ENCODE assay signal across 25 cellular contexts in genomic region chr12:53733051-53733812, GRCh38. TPM values are rescaled to one million over a fixed set of nuclear protein-coding genes. Genes with fewer than 3 reads are reported as not detected.
DNase-seq lines count a peak whose midpoint lies in the region; ATAC-seq and TF ChIP-seq lines count a peak whose summit lies in the region.
"Had no signal": no experiment of that assay in that cellular context is flagged by ENCODE, and none has a peak within 500 bp of the region (broad histone marks: within the 10 kb centered on the region; RNA-seq: fewer than 3 reads in every experiment).

No MANE protein-coding gene starts in this region.

- H3K79me2 ChIP-seq in PC-3 (ENCODE audit: low read length), result no peaks in the 10 kb centered on the region

- H3K9me3 ChIP-seq in PC-3 (ENCODE audit: low read length), result no peaks in the 10 kb centered on the region
- H3K9me3 ChIP-seq: colonic mucosa, right atrium auricular region, suprapubic skin had no signal

- H3K9me3 Mint-ChIP-seq in chondrocyte (ENCODE audit: low read depth), result no peaks in the 10 kb centered on the region
- H3K9me3 Mint-ChIP-seq in activated T-cell treated with anti-CD3 and anti-CD28 coated beads, Interleukin-2, amount 50 U/mL, for 72 hours, result no peaks in the 10 kb centered on the region
- H3K9me3 Mint-ChIP-seq: activated naive CD4-positive, alpha-beta T cell treated with anti-CD3 and anti-CD28 coated beads, Interleukin-2, amount 10 ng/mL, durations not matched to agents 7 days and 5 days; CD4-positive, alpha-beta memory T cell had no signal

- no peaks in the 10 kb centered on the region for H4K20me1 ChIP-seq in PC-3 (ENCODE audit: low read length)

- no peak overlapping the region for H2AFZ ChIP-seq in PC-3 (ENCODE audit: low read length)

- H3K9ac ChIP-seq in PC-3 (ENCODE audit: low read length), result no peak overlapping the region

- H3K9me2 ChIP-seq in PC-3 (replicated peaks; ENCODE audit: low read length), result no peaks in the 10 kb centered on the region

- H3K4me3 ChIP-seq in PC-3 (ENCODE audit: low read length), result no peak overlapping the region
- H3K4me3 ChIP-seq: colonic mucosa, lung, right atrium auricular region, suprapubic skin had no signal

- H3K4me2 ChIP-seq in PC-3 (ENCODE audit: low read length), result no peak overlapping the region

- no TSS peak for BruUV-seq in PC-3 (replicated peaks; lab: Mats Ljungman, UMichigan)

- TF ChIP-seq CTCF in PC-3 (conservative IDR thresholded peaks at IDR 0.05; ENCODE audit: low read depth, low read length) (no peak), chondrocyte (IDR thresholded peaks at IDR 0.05) (no peak)

- H3K27me3 Mint-ChIP-seq in chondrocyte (ENCODE audit: low read depth), result peaks cover 34% of the 10 kb centered on the region
- H3K27me3 Mint-ChIP-seq in activated T-cell treated with anti-CD3 and anti-CD28 coated beads, Interleukin-2, amount 50 U/mL, for 72 hours (ENCODE audit: low read depth), result no peaks in the 10 kb centered on the region

- peak; percentile 58 for ATAC-seq in PC-3
- no peak for ATAC-seq in activated T-cell treated with anti-CD3 and anti-CD28 coated beads, Interleukin-2, amount 50 U/mL, for 72 hours (replicated peaks in 1 of 2)
- ATAC-seq: activated CD8-positive, alpha-beta T cell treated with anti-CD3 and anti-CD28 coated beads, Interleukin-2, amount 10 ng/mL, durations not matched to agents 7 days and 5 days had no signal

- H3K4me1 Mint-ChIP-seq in chondrocyte (ENCODE audit: low read depth), result peaks cover 11% of the 10 kb centered on the region
- peaks cover 4% of the 10 kb centered on the region for H3K4me1 Mint-ChIP-seq in activated T-cell treated with anti-CD3 and anti-CD28 coated beads, Interleukin-2, amount 50 U/mL, for 72 hours (ENCODE audit: low read depth)

- POLR2A ChIA-PET in PC-3 (lab: Charles Lee; ENCODE audit: unreplicated experiment), result no interaction called here

- H3K36me3 ChIP-seq in PC-3 (ENCODE audit: low read depth, low read length), result no peaks in the 10 kb centered on the region
- H3K36me3 ChIP-seq: colonic mucosa, right atrium auricular region, suprapubic skin had no signal

- H3K4me1 ChIP-seq in PC-3 (ENCODE audit: insufficient read depth, low read length), result peaks cover 10% of the 10 kb centered on the region
- H3K4me1 ChIP-seq: colonic mucosa had no signal

- no peaks in the 10 kb centered on the region for H3F3A ChIP-seq in PC-3 (ENCODE audit: low read length, unreplicated experiment)

- CTCF ChIA-PET in PC-3 (lab: Charles Lee), result interaction anchor here (0.6 to 1.1 kb wide), 3 partner anchors 10 to 24 kb away, joined by 3 to 5 read pairs (median 4); no protein-coding TSS in a partner anchor

- intact Hi-C loops in PC-3 (cut with micrococcal nuclease), result no loop called here

- no peak overlapping the region for H3K4me3 Mint-ChIP-seq in chondrocyte (ENCODE audit: unreplicated experiment)
- H3K4me3 Mint-ChIP-seq in activated T-cell treated with anti-CD3 and anti-CD28 coated beads, Interleukin-2, amount 50 U/mL, for 72 hours, result no peak overlapping the region
- H3K4me3 Mint-ChIP-seq: activated CD8-positive, alpha-beta T cell treated with anti-CD3 and anti-CD28 coated beads, Interleukin-2, amount 10 ng/mL, durations not matched to agents 7 days and 5 days; activated naive CD4-positive, alpha-beta T cell treated with anti-CD3 and anti-CD28 coated beads, Interleukin-2, amount 10 ng/mL, durations not matched to agents 7 days and 5 days had no signal

- no peaks in the 10 kb centered on the region for H3K27me3 ChIP-seq in PC-3 (ENCODE audit: low read length)
- H3K27me3 ChIP-seq: right atrium auricular region had no signal

- no peak overlapping the region for H3K27ac ChIP-seq in PC-3 (ENCODE audit: low read length)
- H3K27ac ChIP-seq: colonic mucosa, right atrium auricular region, suprapubic skin had no signal

- H3K27ac Mint-ChIP-seq in chondrocyte (ENCODE audit: unreplicated experiment), result peak overlapping the region; percentile 5
- H3K27ac Mint-ChIP-seq in activated T-cell treated with anti-CD3 and anti-CD28 coated beads, Interleukin-2, amount 50 U/mL, for 72 hours, result no peak overlapping the region
- H3K27ac Mint-ChIP-seq: activated CD8-positive, alpha-beta T cell treated with anti-CD3 and anti-CD28 coated beads, Interleukin-2, amount 10 ng/mL, durations not matched to agents 7 days and 5 days; activated naive CD4-positive, alpha-beta T cell treated with anti-CD3 and anti-CD28 coated beads, Interleukin-2, amount 10 ng/mL, durations not matched to agents 7 days and 5 days had no signal

- DNase-seq in Daoy (ENCODE audit: low read depth), result peak; percentile 86
- peak; percentile 74 for DNase-seq in PC-3
- DNase-seq in chondrocyte (ENCODE audit: low spot score), result no peak
- peak; percentile 21 for DNase-seq in renal cortical epithelial cell (ENCODE audit: low read depth)
- no peak for DNase-seq in KG1 (lab: John Stamatoyannopoulos, UW)
- DNase-seq in activated T-cell treated with anti-CD3 and anti-CD28 coated beads, Interleukin-2, amount 50 U/mL, for 72 hours, result no peak
- DNase-seq in activated naive CD4-positive, alpha-beta T cell treated with anti-CD3 and anti-CD28 coated beads, Interleukin-2, amount 50 U/mL, for 16 hours, result no peak
- DNase-seq: activated CD4-positive, CD25-positive, alpha-beta regulatory T cell; activated CD8-positive, alpha-beta T cell treated with anti-CD3 and anti-CD28 coated beads, Interleukin-2, amount 10 ng/mL, durations not matched to agents 7 days and 5 days; activated naive CD4-positive, alpha-beta T cell treated with anti-CD3 and anti-CD28 coated beads, Interleukin-2, amount 10 ng/mL, durations not matched to agents 7 days and 5 days; activated T-cell treated with anti-CD3 and anti-CD28 coated beads, Interleukin-2, amount 50 U/mL, for 1 hour; aorta; CD4-positive, alpha-beta memory T cell; colonic mucosa; hippocampal formation; islet precursor cell; NCI-H1105 treated with DMSO at 0.1 percent for 48 hours; NCI-H2081 treated with DMSO at 0.1 percent for 48 hours; T1000 had no signal

- H3K36me3 Mint-ChIP-seq in chondrocyte (ENCODE audit: low read depth), result no peaks in the 10 kb centered on the region
- no peaks in the 10 kb centered on the region for H3K36me3 Mint-ChIP-seq in activated T-cell treated with anti-CD3 and anti-CD28 coated beads, Interleukin-2, amount 50 U/mL, for 72 hours (ENCODE audit: insufficient read depth in 2 of 2)
- H3K36me3 Mint-ChIP-seq: activated naive CD4-positive, alpha-beta T cell treated with anti-CD3 and anti-CD28 coated beads, Interleukin-2, amount 10 ng/mL, durations not matched to agents 7 days and 5 days; CD4-positive, alpha-beta memory T cell had no signal

RNA-seq across cellular contexts. Expression of gene CALCOCO1, which starts 6.0 kb away (rescaled TPM):
- total RNA-seq in Daoy (2014; rRNA removed; shearing (Covaris generic)), result 15.1 and 21.4 TPM in 2 replicates
- total RNA-seq in PC-3 (2014; rRNA removed) (20.4 and 30.6 TPM in 2 replicates), chondrocyte (80.9 to 96.6 TPM (median 86.9 TPM) in 3 replicates), renal cortical epithelial cell (70.5 and 129 TPM in 2 replicates)
- 10 to 100 TPM; 60.1 to 71.3 TPM for total RNA-seq in activated T-cell treated with anti-CD3 and anti-CD28 coated beads, Interleukin-2, amount 50 U/mL, for 72 hours

RNA-seq across cellular contexts. Expression of gene CISTR, which starts 18.5 kb away (rescaled TPM):
- total RNA-seq in Daoy (2014; rRNA removed; shearing (Covaris generic)), result not detected in 2 replicates
- total RNA-seq in PC-3 (2014; rRNA removed) (not detected in 2 replicates), chondrocyte (not detected in 3 replicates), renal cortical epithelial cell (not detected in 2 replicates)
- not detected for total RNA-seq in activated T-cell treated with anti-CD3 and anti-CD28 coated beads, Interleukin-2, amount 50 U/mL, for 72 hours
- total RNA-seq: activated CD8-positive, alpha-beta T cell treated with anti-CD3 and anti-CD28 coated beads, Interleukin-2, amount 10 ng/mL, durations not matched to agents 7 days and 5 days; aorta; CD4-positive, alpha-beta memory T cell; colonic mucosa; fibroblast of villous mesenchyme; HT1080; lung; NCI-H460; suprapubic skin had no signal

RNA-seq across cellular contexts. Expression of gene ATP5MC2, which starts 57.3 kb away (rescaled TPM):
- 351 and 471 TPM in 2 replicates for total RNA-seq in Daoy (2014; rRNA removed; shearing (Covaris generic))
- total RNA-seq in PC-3 (2014; rRNA removed) (244 and 322 TPM in 2 replicates), chondrocyte (201 to 204 TPM (median 203 TPM) in 3 replicates), renal cortical epithelial cell (102 and 104 TPM in 2 replicates)
- 100 to 1,000 TPM; 349 to 440 TPM for total RNA-seq in activated T-cell treated with anti-CD3 and anti-CD28 coated beads, Interleukin-2, amount 50 U/mL, for 72 hours

Comparison
In these comparisons a context has a peak if more than half of its experiments do, and no peak if none do; other contexts are left out.
1. DNase-seq: peak in Daoy (single experiment), PC-3 (single experiment) and renal cortical epithelial cell (single experiment); none in chondrocyte (single experiment), KG1 (single experiment), activated T-cell treated with anti-CD3 and anti-CD28 coated beads, Interleukin-2, amount 50 U/mL, for 72 hours (0 of 2) and activated naive CD4-positive, alpha-beta T cell treated with anti-CD3 and anti-CD28 coated beads, Interleukin-2, amount 50 U/mL, for 16 hours (single experiment).